ENCODE assay signal across 28 cellular contexts in genomic region chr7:68248973-68249372, GRCh38.
"Had no signal": no experiment of that assay in that cellular context is flagged by ENCODE, and none has a peak within 500 bp of the region (broad histone marks: within the 10 kb centered on the region; RNA-seq: fewer than 3 reads in every experiment).

No MANE protein-coding gene starts in this region.

- H3K4me3 ChIP-seq: pancreas, prostate gland, right lobe of liver, sigmoid colon, thoracic aorta, thyroid gland, tibial nerve, upper lobe of left lung, vagina had no signal

- H3K36me3 ChIP-seq: neutrophil, pancreas, prostate gland, right lobe of liver, sigmoid colon, thoracic aorta, thyroid gland, tibial nerve, upper lobe of left lung, vagina had no signal

- FAIRE-seq: pancreas, small intestine, urothelium cell line had no signal

- H3K9me3 ChIP-seq: neutrophil, pancreas, prostate gland, right lobe of liver, thoracic aorta, thyroid gland, vagina had no signal

- DNase-seq: naive B cell; naive thymus-derived CD8-positive, alpha-beta T cell; nephron progenitor cell; nucleus accumbens; pancreas; right cardiac atrium; right lobe of liver; sigmoid colon; small intestine; stimulated activated CD4-positive, alpha-beta T cell treated with anti-CD3 and anti-CD28 coated beads, Interleukin-15, amount 100 ng/mL, for 24 hours; stimulated activated CD4-positive, alpha-beta T cell treated with anti-CD3 and anti-CD28 coated beads, Interleukin-2, amount 100 ng/mL, for 24 hours; stimulated activated CD4-positive, alpha-beta T cell treated with anti-CD3 and anti-CD28 coated beads, Interleukin-2, amount 100 ng/mL, for 48 hours; stimulated activated CD4-positive, alpha-beta T cell treated with anti-CD3 and anti-CD28 coated beads, Interleukin-4, amount 100 ng/mL, for 24 hours; stimulated activated naive CD4-positive, alpha-beta T cell; stimulated activated naive CD8-positive, alpha-beta T cell treated with anti-CD3 and anti-CD28 coated beads, Interleukin-15, amount 100 ng/mL, for 72 hours; stimulated activated naive CD8-positive, alpha-beta T cell treated with anti-CD3 and anti-CD28 coated beads, Interleukin-15, Interleukin-2, amounts not matched to agents 100 U/mL and 50 U/mL, for 24 hours; substantia nigra; thyroid gland; trophoblast cell; upper lobe of left lung had no signal

- H3K27me3 ChIP-seq: neutrophil, pancreas, right lobe of liver, sigmoid colon, thyroid gland, tibial nerve, upper lobe of left lung, vagina had no signal

- ATAC-seq: naive thymus-derived CD8-positive, alpha-beta T cell; natural killer cell treated with Interleukin-12 subunit alpha and Interleukin-12 subunit beta and Interleukin-15 and Interleukin-18, amount 100 ng/mL, for 72 hours; pancreas; right cardiac atrium; right lobe of liver; stimulated activated effector memory CD8-positive, alpha-beta T cell treated with anti-CD3 and anti-CD28 coated beads, Interleukin-12 subunit alpha, Interleukin-12 subunit beta, amount 100 ng/mL, for 72 hours; stimulated activated naive CD8-positive, alpha-beta T cell treated with anti-CD3 and anti-CD28 coated beads, Interleukin-15, amount 100 ng/mL, for 72 hours; stimulated activated naive CD8-positive, alpha-beta T cell treated with anti-CD3 and anti-CD28 coated beads, Interleukin-15, Interleukin-2, amounts not matched to agents 100 U/mL and 50 U/mL, for 24 hours had no signal

- H3K4me1 ChIP-seq: pancreas, prostate gland, right lobe of liver, sigmoid colon, tibial nerve, upper lobe of left lung, vagina had no signal

- H3K27ac ChIP-seq: neutrophil, pancreas, prostate gland, right lobe of liver, sigmoid colon, thoracic aorta, thyroid gland, tibial nerve, upper lobe of left lung, vagina had no signal
